ENCODE assay signal across 32 cellular contexts in genomic region chrX:110013968-110014367, GRCh38.
"Had no signal": no experiment of that assay in that cellular context is flagged by ENCODE, and none has a peak within 500 bp of the region (broad histone marks: within the 10 kb centered on the region; RNA-seq: fewer than 3 reads in every experiment).

No MANE protein-coding gene starts in this region.

- ATAC-seq: activated T-cell treated with anti-CD3 and anti-CD28 coated beads, Interleukin-2, amount 50 U/mL, for 4 hours; activated T-helper 17 cell treated with anti-CD3 and anti-CD28 coated beads, Interleukin-2, amount 50 U/mL, for 72 hours; effector memory CD8-positive, alpha-beta T cell; T-helper 17 cell had no signal

- H3K27me3 Mint-ChIP-seq: activated CD4-positive, alpha-beta memory T cell treated with anti-CD3 and anti-CD28 coated beads, Interleukin-2, amount 10 ng/mL, durations not matched to agents 7 days and 5 days; activated CD4-positive, alpha-beta T cell treated with anti-CD3 and anti-CD28 coated beads, Interleukin-2, amount 10 ng/mL, durations not matched to agents 7 days and 5 days; activated naive CD8-positive, alpha-beta T cell; activated T-helper 17 cell treated with anti-CD3 and anti-CD28 coated beads, Interleukin-2, amount 50 U/mL, for 72 hours; effector memory CD8-positive, alpha-beta T cell; T-helper 17 cell had no signal

- H3K27me3 ChIP-seq: body of pancreas, cardiac muscle cell had no signal

- DNase-seq: activated CD4-positive, alpha-beta memory T cell treated with anti-CD3 and anti-CD28 coated beads, Interleukin-2, amount 10 ng/mL, durations not matched to agents 7 days and 5 days; activated CD4-positive, alpha-beta T cell treated with anti-CD3 and anti-CD28 coated beads for 1 hour; activated CD4-positive, alpha-beta T cell treated with anti-CD3 and anti-CD28 coated beads for 4 hours; activated CD4-positive, alpha-beta T cell treated with anti-CD3 and anti-CD28 coated beads, Interleukin-2, amount 10 ng/mL, durations not matched to agents 7 days and 5 days; activated CD4-positive, alpha-beta T cell treated with anti-CD3 and anti-CD28 coated beads, Interleukin-2, amount 50 U/mL, for 4 hours; activated CD4-positive, CD25-positive, alpha-beta regulatory T cell; activated effector memory CD4-positive, alpha-beta T cell treated with Interleukin-2 at 50 U/mL for 16 hours; activated gamma-delta T cell treated with Interleukin-2 at 50 U/mL for 16 hours; activated naive CD4-positive, alpha-beta T cell treated with anti-CD3 and anti-CD28 coated beads, Interleukin-2, amount 50 U/mL, for 16 hours; activated naive CD4-positive, alpha-beta T cell treated with Interleukin-2 at 50 U/mL for 16 hours; activated T-cell treated with anti-CD3 and anti-CD28 coated beads, Interleukin-2, amount 50 U/mL, for 4 hours; amniotic stem cell; anterior cingulate cortex; body of pancreas; central memory CD4-positive, alpha-beta T cell; dermis blood vessel endothelial cell; effector CD4-positive, alpha-beta T cell; effector memory CD8-positive, alpha-beta T cell; erythroblast; foreskin melanocyte; glutamatergic neuron; heart left ventricle; T-helper 1 cell; T-helper 17 cell; T1000 had no signal

- H3K9me3 Mint-ChIP-seq: activated CD4-positive, alpha-beta memory T cell treated with anti-CD3 and anti-CD28 coated beads, Interleukin-2, amount 10 ng/mL, durations not matched to agents 7 days and 5 days; activated CD4-positive, alpha-beta T cell treated with anti-CD3 and anti-CD28 coated beads, Interleukin-2, amount 10 ng/mL, durations not matched to agents 7 days and 5 days; activated T-cell treated with anti-CD3 and anti-CD28 coated beads, Interleukin-2, amount 50 U/mL, for 4 hours; activated T-helper 17 cell treated with anti-CD3 and anti-CD28 coated beads, Interleukin-2, amount 50 U/mL, for 72 hours; effector memory CD8-positive, alpha-beta T cell; T-helper 2 cell treated with Interferon-gamma antibody and Interleukin-4, amounts not matched to agents 5 μg/mL and 100 μg/mL, for 36 hours had no signal

- H3K36me3 ChIP-seq: breast epithelium, cardiac muscle cell had no signal

- H3K4me3 Mint-ChIP-seq: activated CD4-positive, alpha-beta memory T cell treated with anti-CD3 and anti-CD28 coated beads, Interleukin-2, amount 10 ng/mL, durations not matched to agents 7 days and 5 days; activated CD4-positive, alpha-beta T cell treated with anti-CD3 and anti-CD28 coated beads, Interleukin-2, amount 10 ng/mL, durations not matched to agents 7 days and 5 days; activated naive CD8-positive, alpha-beta T cell; activated T-cell treated with anti-CD3 and anti-CD28 coated beads, Interleukin-2, amount 50 U/mL, for 4 hours; activated T-helper 17 cell treated with anti-CD3 and anti-CD28 coated beads, Interleukin-2, amount 50 U/mL, for 72 hours; effector memory CD8-positive, alpha-beta T cell; T-helper 17 cell; T-helper 2 cell treated with Interferon-gamma antibody and Interleukin-4, amounts not matched to agents 5 μg/mL and 100 μg/mL, for 36 hours had no signal

- H3K27ac ChIP-seq: coronary artery, esophagus muscularis mucosa had no signal

- H3K4me1 ChIP-seq: breast epithelium had no signal

- H3K27ac Mint-ChIP-seq: activated CD4-positive, alpha-beta memory T cell treated with anti-CD3 and anti-CD28 coated beads, Interleukin-2, amount 10 ng/mL, durations not matched to agents 7 days and 5 days; activated CD4-positive, alpha-beta T cell treated with anti-CD3 and anti-CD28 coated beads, Interleukin-2, amount 10 ng/mL, durations not matched to agents 7 days and 5 days; activated naive CD8-positive, alpha-beta T cell; activated T-helper 17 cell treated with anti-CD3 and anti-CD28 coated beads, Interleukin-2, amount 50 U/mL, for 72 hours; effector memory CD8-positive, alpha-beta T cell; T-helper 17 cell; T-helper 2 cell treated with Interferon-gamma antibody and Interleukin-4, amounts not matched to agents 5 μg/mL and 100 μg/mL, for 36 hours had no signal

- H3K9me3 ChIP-seq: body of pancreas, breast epithelium, esophagus muscularis mucosa, heart left ventricle had no signal

- H3K4me3 ChIP-seq: body of pancreas, breast epithelium, cardiac muscle cell, coronary artery, esophagus muscularis mucosa, heart left ventricle had no signal
